22 cellular contexts compared by ENCODE assay signal in genomic region chr4:125681240-125681639, GRCh38.
DNase-seq lines count a peak whose midpoint lies in the region; ATAC-seq and TF ChIP-seq lines count a peak whose summit lies in the region.
"Had no signal": no experiment of that assay in that cellular context is flagged by ENCODE, and none has a peak within 500 bp of the region (broad histone marks: within the 10 kb centered on the region; RNA-seq: fewer than 3 reads in every experiment).

No MANE protein-coding gene starts in this region.

- 8 to 29% methylated on average over 1 of the region's 1 CpG for WGBS in GM23248 (ENCODE audit: low coverage in 1 of 2, low lambda C conversion rate in 2 of 2, missing lambda C conversion rate in 2 of 2), 2 experiments

- no peaks in the 10 kb centered on the region for H3K27me3 Mint-ChIP-seq in WTC11 (ENCODE audit: low read depth)
- H3K27me3 Mint-ChIP-seq: activated CD4-positive, alpha-beta T cell treated with anti-CD3 and anti-CD28 coated beads for 36 hours; activated CD8-positive, alpha-beta memory T cell treated with anti-CD3 and anti-CD28 coated beads, Interleukin-2, amount 10 ng/mL, durations not matched to agents 7 days and 5 days; activated naive CD8-positive, alpha-beta T cell treated with anti-CD3 and anti-CD28 coated beads for 36 hours; activated T-helper 17 cell treated with anti-CD3 and anti-CD28 coated beads, Interleukin-2, amount 50 U/mL, for 72 hours had no signal

- H3F3A ChIP-seq in GM23248 (ENCODE audit: insufficient read depth), result no peaks in the 10 kb centered on the region

- POLR2A ChIA-PET in WTC11 (lab: Charles Lee), result no interaction called here

- no peak overlapping the region for H3K4me3 Mint-ChIP-seq in WTC11
- H3K4me3 Mint-ChIP-seq: activated CD4-positive, alpha-beta T cell treated with anti-CD3 and anti-CD28 coated beads for 36 hours; activated CD8-positive, alpha-beta memory T cell treated with anti-CD3 and anti-CD28 coated beads, Interleukin-2, amount 10 ng/mL, durations not matched to agents 7 days and 5 days; activated naive CD8-positive, alpha-beta T cell treated with anti-CD3 and anti-CD28 coated beads for 36 hours; activated T-helper 17 cell treated with anti-CD3 and anti-CD28 coated beads, Interleukin-2, amount 50 U/mL, for 72 hours had no signal

- H4K20me1 ChIP-seq in GM23248 (ENCODE audit: insufficient read depth), result no peaks in the 10 kb centered on the region

- H3K9me3 Mint-ChIP-seq in WTC11, result no peaks in the 10 kb centered on the region
- H3K9me3 Mint-ChIP-seq: activated naive CD8-positive, alpha-beta T cell treated with anti-CD3 and anti-CD28 coated beads for 36 hours; activated T-helper 17 cell treated with anti-CD3 and anti-CD28 coated beads, Interleukin-2, amount 50 U/mL, for 72 hours had no signal

- CTCF ChIA-PET in WTC11 (lab: Charles Lee), result no interaction called here

- no peaks in the 10 kb centered on the region for H3K27me3 ChIP-seq in GM23248 (replicated peaks; ENCODE audit: insufficient read depth)
- no peaks in the 10 kb centered on the region for H3K27me3 ChIP-seq in effector memory CD4-positive, alpha-beta T cell (replicated peaks; ENCODE audit: control insufficient read depth, insufficient read depth, low read length, poor library complexity, severe bottlenecking)
- H3K27me3 ChIP-seq: right atrium auricular region had no signal

- H3K79me2 ChIP-seq in GM23248 (ENCODE audit: insufficient read depth), result no peaks in the 10 kb centered on the region

- H3K27ac Mint-ChIP-seq in WTC11, result no peak overlapping the region
- H3K27ac Mint-ChIP-seq: activated CD4-positive, alpha-beta T cell treated with anti-CD3 and anti-CD28 coated beads for 36 hours; activated CD8-positive, alpha-beta memory T cell treated with anti-CD3 and anti-CD28 coated beads, Interleukin-2, amount 10 ng/mL, durations not matched to agents 7 days and 5 days; activated naive CD8-positive, alpha-beta T cell treated with anti-CD3 and anti-CD28 coated beads for 36 hours; activated T-helper 17 cell treated with anti-CD3 and anti-CD28 coated beads, Interleukin-2, amount 50 U/mL, for 72 hours had no signal

- peaks cover 30% of the 10 kb centered on the region for H3K4me1 Mint-ChIP-seq in WTC11
- H3K4me1 Mint-ChIP-seq: activated CD4-positive, alpha-beta T cell treated with anti-CD3 and anti-CD28 coated beads for 36 hours; activated CD8-positive, alpha-beta memory T cell treated with anti-CD3 and anti-CD28 coated beads, Interleukin-2, amount 10 ng/mL, durations not matched to agents 7 days and 5 days; activated naive CD8-positive, alpha-beta T cell treated with anti-CD3 and anti-CD28 coated beads for 36 hours; activated T-helper 17 cell treated with anti-CD3 and anti-CD28 coated beads, Interleukin-2, amount 50 U/mL, for 72 hours had no signal

- H3K4me3 ChIP-seq in AG09309 (ENCODE audit: control insufficient read depth, low read depth, low read length) (peak overlapping the region; percentile 10), GM23248 (no peak overlapping the region)
- no peak overlapping the region for H3K4me3 ChIP-seq in effector memory CD4-positive, alpha-beta T cell (ENCODE audit: insufficient read depth, low read depth, low read length, poor library complexity, severe bottlenecking)
- H3K4me3 ChIP-seq: lung, right atrium auricular region had no signal

- H3K27ac ChIP-seq in GM23248, result no peak overlapping the region
- H3K27ac ChIP-seq in effector memory CD4-positive, alpha-beta T cell (ENCODE audit: insufficient read depth, low read length, poor library complexity, severe bottlenecking), result no peak overlapping the region
- H3K27ac ChIP-seq: right atrium auricular region had no signal

- in situ Hi-C loops in GM23248 (cut with MboI) (no loop called here), ACHN (cut with HindIII; ENCODE audit: low pct_ligation_motif_present, low pct_unique_long_range_greater_than_20kb, low sequenced_read_pairs) (no loop called here)

- no peak for TF ChIP-seq CTCF in AG09309 (IDR thresholded peaks at IDR 0.05; ENCODE audit: control insufficient read depth, insufficient read depth, low read depth, low read length, missing control alignments)
- TF ChIP-seq CTCF in WTC11 (IDR thresholded peaks at IDR 0.05), result no peak

- peak; percentile 50; the same call in 1 of the 2 replicates for ATAC-seq in WTC11
- ATAC-seq: activated CD4-positive, alpha-beta T cell treated with anti-CD3 and anti-CD28 coated beads for 36 hours; activated CD8-positive, alpha-beta memory T cell treated with anti-CD3 and anti-CD28 coated beads, Interleukin-2, amount 10 ng/mL, durations not matched to agents 7 days and 5 days; activated T-helper 17 cell treated with anti-CD3 and anti-CD28 coated beads, Interleukin-2, amount 50 U/mL, for 72 hours had no signal

- peak overlapping the region; percentile 45; the same call in 1 of the 2 replicates for H2AFZ ChIP-seq in GM23248

- DNase-seq in AG09309 (ENCODE audit: low read depth) (no peak), GM23248 (no peak), WTC11 (ENCODE audit: low spot score) (no peak), medulla oblongata (ENCODE audit: extremely low spot score) (peak; percentile 5), UCSD-AML1 (lab: John Stamatoyannopoulos, UW; ENCODE audit: unreplicated experiment) (no peak), ACHN (no peak), amygdala (lab: John Stamatoyannopoulos, UW) (no peak)
- no peak for DNase-seq in effector memory CD4-positive, alpha-beta T cell
- DNase-seq: activated CD4-positive, alpha-beta T cell treated with anti-CD3 and anti-CD28 coated beads for 36 hours; activated CD8-positive, alpha-beta memory T cell treated with anti-CD3 and anti-CD28 coated beads, Interleukin-2, amount 10 ng/mL, durations not matched to agents 7 days and 5 days; activated naive CD8-positive, alpha-beta T cell treated with anti-CD3 and anti-CD28 coated beads for 36 hours; EL; hippocampal formation; KG1; NCI-H1092; NCI-H2081 treated with DMSO at 0.1 percent for 48 hours; NCI-H446 treated with DMSO at 0.1 percent for 48 hours; nucleus accumbens; stimulated activated CD4-positive, alpha-beta T cell treated with anti-CD3 and anti-CD28 coated beads, Interleukin-12 subunit alpha, Interleukin-12 subunit beta, amount 100 ng/mL, for 4 hours had no signal

- no peaks in the 10 kb centered on the region for H3K36me3 ChIP-seq in GM23248 (ENCODE audit: low read depth)
- H3K36me3 ChIP-seq in effector memory CD4-positive, alpha-beta T cell (ENCODE audit: control insufficient read depth, insufficient read depth, low read length), result no peaks in the 10 kb centered on the region
- H3K36me3 ChIP-seq: right atrium auricular region had no signal

- no peak overlapping the region for H3K4me2 ChIP-seq in GM23248 (ENCODE audit: unreplicated experiment)

- H3K9me3 ChIP-seq in GM23248 (ENCODE audit: low read depth), result no peaks in the 10 kb centered on the region
- H3K9me3 ChIP-seq in effector memory CD4-positive, alpha-beta T cell (ENCODE audit: control insufficient read depth, low read length), result no peaks in the 10 kb centered on the region
- H3K9me3 ChIP-seq: right atrium auricular region had no signal

- no peaks in the 10 kb centered on the region for H3K4me1 ChIP-seq in GM23248 (ENCODE audit: insufficient read depth)
- H3K4me1 ChIP-seq in effector memory CD4-positive, alpha-beta T cell (ENCODE audit: control insufficient read depth, insufficient read depth, low read length, poor library complexity, severe bottlenecking), result no peaks in the 10 kb centered on the region
- H3K4me1 ChIP-seq: right atrium auricular region had no signal

- no peak overlapping the region for H3K9ac ChIP-seq in GM23248

- no peaks in the 10 kb centered on the region for H3K36me3 Mint-ChIP-seq in WTC11
- H3K36me3 Mint-ChIP-seq: activated CD8-positive, alpha-beta memory T cell treated with anti-CD3 and anti-CD28 coated beads, Interleukin-2, amount 10 ng/mL, durations not matched to agents 7 days and 5 days; activated naive CD8-positive, alpha-beta T cell treated with anti-CD3 and anti-CD28 coated beads for 36 hours had no signal

- H3K9me2 ChIP-seq in GM23248 (ENCODE audit: insufficient read depth), result no peaks in the 10 kb centered on the region

TF ChIP-seq in WTC11, 78 proteins besides CTCF, POLR2A, EP300 and RAD21:
- no peak for TF ChIP-seq EMX1 (CRISPR knock-in tag; IDR thresholded peaks at IDR 0.05)
- TF ChIP-seq CREB1 (CRISPR knock-in tag; IDR thresholded peaks at IDR 0.05), result no peak
- TF ChIP-seq TEAD4 (CRISPR knock-in tag; IDR thresholded peaks at IDR 0.05), result no peak
